ENCODE assay signal across 11 cellular contexts in genomic region chr10:133292919-133293809, GRCh38. TPM values are rescaled to one million over a fixed set of nuclear protein-coding genes. Genes with fewer than 3 reads are reported as not detected.
A peak's percentile ranks its signal among the peaks of the same experiment; 100 is the strongest.
DNase-seq lines count a peak whose midpoint lies in the region; TF ChIP-seq lines count a peak whose summit lies in the region.
"Had no signal": no experiment of that assay in that cellular context is flagged by ENCODE, and none has a peak within 500 bp of the region (broad histone marks: within the 10 kb centered on the region; RNA-seq: fewer than 3 reads in every experiment).

No MANE protein-coding gene starts in this region.

- no peak overlapping the region for H4K91ac ChIP-seq in neuronal stem cell (ENCODE audit: low read depth, low read length, poor library complexity)

- H2BK5ac ChIP-seq in neuronal stem cell (ENCODE audit: low read length): no peak overlapping the region

- no peaks in the 10 kb centered on the region for H3K4me1 ChIP-seq in neuronal stem cell (ENCODE audit: control insufficient read depth in 2 of 2, insufficient read depth in 1 of 2, low read depth in 1 of 2, low read length in 2 of 2)

- no peak overlapping the region for H3K14ac ChIP-seq in neuronal stem cell (ENCODE audit: low read length)

- peak overlapping the region; percentile 63 for H3K9ac ChIP-seq in neuronal stem cell (ENCODE audit: low read depth, low read length, poor library complexity)

- no peak overlapping the region for H3K4ac ChIP-seq in neuronal stem cell (ENCODE audit: low read length)

- peaks cover 0 to 1% of the 10 kb centered on the region in 2 donors for H3K9me3 ChIP-seq in neuronal stem cell (replicated peaks in 1 of 2; ENCODE audit: control insufficient read depth in 2 of 2, insufficient read depth in 1 of 2, low read depth in 1 of 2, low read length in 2 of 2)

- no peak overlapping the region for H2AFZ ChIP-seq in neuronal stem cell (ENCODE audit: low read length)

- no peak overlapping the region for H2AK5ac ChIP-seq in neuronal stem cell (ENCODE audit: low read depth, low read length)

- DNase-seq in EH (ENCODE audit: low read depth) (peak; percentile 92), NCI-H226 (peak; percentile 25), neuronal stem cell (ENCODE audit: low spot score) (no peak), GM20000 (ENCODE audit: low spot score) (no peak), cerebellum (ENCODE audit: low spot score) (no peak), NCI-H774 (lab: John Stamatoyannopoulos, UW) (no peak), NCI-H526 (lab: John Stamatoyannopoulos, UW) (no peak)
- DNase-seq: activated CD4-positive, alpha-beta T cell treated with anti-CD3 and anti-CD28 coated beads for 48 hours; KBM-7; NK-92 treated with Interleukin-12 subunit alpha and Interleukin-12 subunit beta, amount 100 ng/mL, for 24 hours had no signal

- no peak overlapping the region for H2BK15ac ChIP-seq in neuronal stem cell (ENCODE audit: low read length)

- peaks cover 61 to 84% of the 10 kb centered on the region in 2 donors for H3K36me3 ChIP-seq in neuronal stem cell (replicated peaks in 1 of 2; ENCODE audit: control insufficient read depth in 2 of 2, insufficient read depth in 2 of 2, low read length in 2 of 2)

- H2BK12ac ChIP-seq in neuronal stem cell (ENCODE audit: low read length): no peak overlapping the region

- no peaks in the 10 kb centered on the region for H3K27me3 Mint-ChIP-seq in dendritic cell treated with granulocyte-macrophage colony-stimulating factor and Interleukin-4, amounts not matched to agents 40 ng/mL and 50 ng/mL, for 4 days

- peak overlapping the region in 1 of 2 donors; percentile 37 for H3K4me3 ChIP-seq in neuronal stem cell (ENCODE audit: low read length in 2 of 2)

- H3K36me3 Mint-ChIP-seq in dendritic cell treated with granulocyte-macrophage colony-stimulating factor and Interleukin-4, amounts not matched to agents 40 ng/mL and 50 ng/mL, for 4 days (ENCODE audit: low read depth): peaks cover 100% of the 10 kb centered on the region

- no peak overlapping the region for H3K18ac ChIP-seq in neuronal stem cell (ENCODE audit: low read length)

- peaks cover 11% of the 10 kb centered on the region for H3K79me1 ChIP-seq in neuronal stem cell (ENCODE audit: low read depth, low read length)

- peak overlapping the region; percentile 73 for H3K23ac ChIP-seq in neuronal stem cell (ENCODE audit: low read depth, low read length, poor library complexity)

- no peak overlapping the region for H4K8ac ChIP-seq in neuronal stem cell (ENCODE audit: low read depth, low read length)

- no peaks in the 10 kb centered on the region for H3K9me3 Mint-ChIP-seq in dendritic cell treated with granulocyte-macrophage colony-stimulating factor and Interleukin-4, amounts not matched to agents 40 ng/mL and 50 ng/mL, for 4 days

- intact Hi-C loops in dendritic cell treated with granulocyte-macrophage colony-stimulating factor and Interleukin-4, amounts not matched to agents 40 ng/mL and 50 ng/mL, for 4 days (cut with micrococcal nuclease): no loop called here

- TF ChIP-seq CTCF in GM20000 (IDR thresholded peaks at IDR 0.05; ENCODE audit: extremely low read depth, missing control alignments): no peak

- H3K27me3 ChIP-seq in neuronal stem cell (ENCODE audit: control insufficient read depth in 3 of 3, insufficient read depth in 3 of 3, low read depth in 1 of 3, low read length in 3 of 3): no peaks in the 10 kb centered on the region

- no peak overlapping the region for H3K27ac ChIP-seq in neuronal stem cell (replicated peaks; ENCODE audit: low read length)

- peak overlapping the region; percentile 85 for H3K27ac Mint-ChIP-seq in dendritic cell treated with granulocyte-macrophage colony-stimulating factor and Interleukin-4, amounts not matched to agents 40 ng/mL and 50 ng/mL, for 4 days

- no peak overlapping the region for H3K4me2 ChIP-seq in neuronal stem cell (ENCODE audit: insufficient read depth, low read length, poor library complexity, severe bottlenecking)

- no peak overlapping the region for H2BK120ac ChIP-seq in neuronal stem cell (ENCODE audit: low read depth, low read length)

- no CpG with 5 or more reads among the region's 38 CpGs for WGBS in neuronal stem cell (ENCODE audit: extremely low coverage in 2 of 2, insufficient read length in 2 of 2, insufficient replicate concordance in 1 of 2), 2 donors

- H3K4me3 Mint-ChIP-seq in dendritic cell treated with granulocyte-macrophage colony-stimulating factor and Interleukin-4, amounts not matched to agents 40 ng/mL and 50 ng/mL, for 4 days: no peak overlapping the region

- peaks cover 48% of the 10 kb centered on the region for H3K4me1 Mint-ChIP-seq in dendritic cell treated with granulocyte-macrophage colony-stimulating factor and Interleukin-4, amounts not matched to agents 40 ng/mL and 50 ng/mL, for 4 days (ENCODE audit: low read depth)

RNA-seq across cellular contexts. Expression of gene TUBGCP2, which starts 15.5 kb away (rescaled TPM):
- polyA plus RNA-seq in neuronal stem cell (2013, experiment 1 of 2): 33.5 TPM
- 35.6 TPM for polyA plus RNA-seq in neuronal stem cell (2013, experiment 2 of 2)
- total RNA-seq in cerebellum: 37.8 TPM

RNA-seq across cellular contexts. Expression of gene ZNF511, which starts 15.6 kb away (rescaled TPM):
- 40.1 TPM for polyA plus RNA-seq in neuronal stem cell (2013, experiment 1 of 2)
- polyA plus RNA-seq in neuronal stem cell (2013, experiment 2 of 2): 35.5 TPM
- total RNA-seq in cerebellum: 8.9 TPM

RNA-seq across cellular contexts. Expression of gene ADAM8, which starts 16.5 kb away (rescaled TPM):
- polyA plus RNA-seq in neuronal stem cell (2013, experiment 1 of 2): 1.1 TPM
- 1.3 TPM for polyA plus RNA-seq in neuronal stem cell (2013, experiment 2 of 2)
- total RNA-seq in cerebellum: 1.6 TPM

RNA-seq across cellular contexts. Expression of gene CALY, which starts 43.5 kb away (rescaled TPM):
- 9.4 TPM for polyA plus RNA-seq in neuronal stem cell (2013, experiment 1 of 2)
- 11.0 TPM for polyA plus RNA-seq in neuronal stem cell (2013, experiment 2 of 2)
- total RNA-seq in cerebellum: 6.6 TPM

RNA-seq across cellular contexts. Expression of gene PRAP1, which starts 54.0 kb away (rescaled TPM):
- 0.52 TPM for polyA plus RNA-seq in neuronal stem cell (2013, experiment 1 of 2)
- polyA plus RNA-seq in neuronal stem cell (2013, experiment 2 of 2): 0.43 TPM
- total RNA-seq in cerebellum: not detected

Comparison
In these comparisons a context has a peak if more than half of its experiments do, and no peak if none do; other contexts are left out.
1. DNase-seq: peak in EH (single experiment) and NCI-H226 (single experiment); none in neuronal stem cell (single experiment), GM20000 (single experiment), cerebellum (single experiment), NCI-H774 (single experiment) and NCI-H526 (0 of 2).